23 cellular contexts compared by ENCODE assay signal in the genomic region with DNA sequence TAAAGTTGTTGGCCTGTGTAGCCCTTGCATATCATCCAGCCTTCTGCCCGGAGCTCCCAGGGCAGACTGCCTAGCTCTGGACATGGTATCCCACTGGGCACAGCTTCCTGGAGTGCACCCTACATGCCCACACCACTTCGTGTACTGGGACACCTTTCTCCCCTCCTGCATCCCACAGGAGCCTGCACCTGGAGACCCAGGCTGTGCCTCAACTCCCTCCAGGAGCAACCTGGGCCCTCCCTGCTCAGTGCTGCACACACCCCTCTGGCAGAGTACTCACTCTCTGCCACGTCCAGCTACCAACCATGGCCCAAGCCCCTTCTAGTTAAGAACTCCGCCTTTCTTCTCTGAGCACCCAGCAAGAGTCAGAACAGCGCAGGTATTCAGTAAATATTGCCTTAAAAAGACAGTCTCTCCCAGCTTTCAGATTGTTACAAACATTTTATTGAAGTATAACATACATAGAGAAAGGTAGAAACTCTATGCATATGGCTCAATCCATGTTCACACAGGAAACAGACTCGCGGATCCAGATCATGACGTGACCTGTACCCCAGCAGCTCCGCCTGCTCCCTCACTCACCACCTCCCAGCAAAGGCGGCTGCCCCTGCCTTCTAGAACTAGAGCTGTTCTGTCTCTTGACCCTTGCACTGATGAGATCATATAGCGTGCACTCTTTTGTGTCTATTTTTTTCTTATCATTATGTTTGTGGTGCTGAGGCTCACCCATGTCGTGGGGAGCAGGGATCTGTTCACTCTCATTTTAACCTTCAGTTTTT.
"Had no signal": no experiment of that assay in that cellular context is flagged by ENCODE, and none has a peak within 500 bp of the region (broad histone marks: within the 10 kb centered on the region; RNA-seq: fewer than 3 reads in every experiment).

No MANE protein-coding gene starts in this region.

- H3K4me1 Mint-ChIP-seq: activated naive CD8-positive, alpha-beta T cell treated with anti-CD3 and anti-CD28 coated beads for 36 hours; immature natural killer cell; memory B cell had no signal

- H3K36me3 Mint-ChIP-seq: activated naive CD8-positive, alpha-beta T cell treated with anti-CD3 and anti-CD28 coated beads for 36 hours; immature natural killer cell; memory B cell; natural killer cell treated with Interleukin-12 subunit alpha and Interleukin-12 subunit beta and Interleukin-15 and Interleukin-18, amount 100 ng/mL, for 72 hours had no signal

- DNase-seq: activated CD4-positive, alpha-beta T cell treated with anti-CD3 and anti-CD28 coated beads for 48 hours; activated CD4-positive, alpha-beta T cell treated with anti-CD3 and anti-CD28 coated beads, Interleukin-2, amount 50 U/mL, for 48 hours; activated CD8-positive, alpha-beta memory T cell treated with anti-CD3 and anti-CD28 coated beads for 24 hours; activated effector memory CD4-positive, alpha-beta T cell treated with Interleukin-2 at 50 U/mL for 16 hours; activated naive CD4-positive, alpha-beta T cell treated with anti-CD3 and anti-CD28 coated beads for 36 hours; activated naive CD8-positive, alpha-beta T cell treated with anti-CD3 and anti-CD28 coated beads for 36 hours; aorta; brain microvascular endothelial cell; central memory CD4-positive, alpha-beta T cell; foreskin fibroblast; immature natural killer cell; kidney; left colon; mucosa of descending colon; stimulated activated CD4-positive, alpha-beta T cell treated with anti-CD3 and anti-CD28 coated beads, Interleukin-4, amount 100 ng/mL, for 1 hour; stimulated activated naive CD8-positive, alpha-beta T cell treated with anti-CD3 and anti-CD28 coated beads, Interleukin-15, Interleukin-2, amounts not matched to agents 100 U/mL and 50 U/mL, for 24 hours; T-helper 9 cell; WERI-Rb-1 had no signal

- H3K27ac Mint-ChIP-seq: activated naive CD4-positive, alpha-beta T cell treated with anti-CD3 and anti-CD28 coated beads for 36 hours; activated naive CD8-positive, alpha-beta T cell treated with anti-CD3 and anti-CD28 coated beads for 36 hours; immature natural killer cell; memory B cell; natural killer cell treated with Interleukin-12 subunit alpha and Interleukin-12 subunit beta and Interleukin-15 and Interleukin-18, amount 100 ng/mL, for 72 hours had no signal

- ATAC-seq: activated CD4-positive, CD25-positive, alpha-beta regulatory T cell treated with anti-CD3 and anti-CD28 coated beads, Interleukin-2, amount 50 U/mL, for 24 hours; left colon; mucosa of descending colon; stimulated activated naive CD8-positive, alpha-beta T cell treated with anti-CD3 and anti-CD28 coated beads, Interleukin-15, Interleukin-2, amounts not matched to agents 100 U/mL and 50 U/mL, for 24 hours had no signal

- H3K9me3 Mint-ChIP-seq: activated naive CD8-positive, alpha-beta T cell treated with anti-CD3 and anti-CD28 coated beads for 36 hours; memory B cell; natural killer cell treated with Interleukin-12 subunit alpha and Interleukin-12 subunit beta and Interleukin-15 and Interleukin-18, amount 100 ng/mL, for 72 hours had no signal

- FAIRE-seq: endothelial cell of umbilical vein, kidney, TTC549 had no signal

- H3K4me3 Mint-ChIP-seq: activated naive CD4-positive, alpha-beta T cell treated with anti-CD3 and anti-CD28 coated beads for 36 hours; activated naive CD8-positive, alpha-beta T cell treated with anti-CD3 and anti-CD28 coated beads for 36 hours; immature natural killer cell; memory B cell; natural killer cell treated with Interleukin-12 subunit alpha and Interleukin-12 subunit beta and Interleukin-15 and Interleukin-18, amount 100 ng/mL, for 72 hours had no signal

- H3K27me3 Mint-ChIP-seq: activated naive CD8-positive, alpha-beta T cell treated with anti-CD3 and anti-CD28 coated beads for 36 hours had no signal
